ENCODE assay signal across 16 cellular contexts in the genomic region with DNA sequence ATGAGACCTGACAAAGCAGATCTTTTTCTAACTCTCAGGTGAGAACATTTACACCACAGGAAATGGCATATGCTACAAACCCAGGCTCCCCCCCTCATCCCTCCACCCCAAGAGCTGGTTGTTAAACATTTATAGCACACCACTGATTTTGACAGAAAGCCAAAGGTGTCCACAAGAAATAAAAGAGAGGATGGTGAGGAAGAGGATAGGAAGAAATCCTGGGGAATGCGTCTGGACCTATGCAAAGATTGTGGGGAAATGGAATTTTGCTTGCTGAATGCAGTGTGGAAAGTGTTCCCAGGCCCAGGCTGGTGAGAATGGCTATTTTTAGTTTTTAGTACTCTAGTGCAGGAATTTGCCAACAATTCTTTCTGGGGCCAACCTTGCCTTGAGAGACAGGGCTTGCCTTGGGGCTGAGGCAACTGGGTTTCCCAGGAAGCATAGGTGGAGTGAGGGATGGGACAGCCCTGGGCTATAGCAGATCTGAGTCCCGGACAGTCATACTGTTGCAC.
DNase-seq lines count a peak whose midpoint lies in the region; ATAC-seq and TF ChIP-seq lines count a peak whose summit lies in the region.
"Had no signal": no experiment of that assay in that cellular context is flagged by ENCODE, and none has a peak within 500 bp of the region (broad histone marks: within the 10 kb centered on the region; RNA-seq: fewer than 3 reads in every experiment).

No MANE protein-coding gene starts in this region.

- H3K4me3 ChIP-seq in adipocyte (ENCODE audit: low read length) (peak overlapping the region; percentile 5), foreskin fibroblast (ENCODE audit: low read depth in 1 of 2, low read length in 2 of 2) (no peak overlapping the region), subcutaneous abdominal adipose tissue (ENCODE audit: low read depth in 1 of 5, low read length in 5 of 5) (no peak overlapping the region)
- H3K4me3 ChIP-seq: esophagus squamous epithelium had no signal

- no peaks in the 10 kb centered on the region for H3K27me3 Mint-ChIP-seq in activated T-helper 1 cell treated with anti-CD3 and anti-CD28 coated beads, Interleukin-12 subunit alpha, Interleukin-12 subunit beta, Interleukin-2, Interleukin-4 antibody, amounts not matched to agents 30 ng/mL and 10 ng/mL and 1 ng/mL, durations not matched to agents 14 hours and 24 hours and 36 hours (ENCODE audit: insufficient read depth)
- peaks cover 0 to 3% (median 0%) of the 10 kb centered on the region in 3 donors for H3K27me3 Mint-ChIP-seq in immature natural killer cell (ENCODE audit: low read depth in 3 of 3)
- H3K27me3 Mint-ChIP-seq: stimulated activated naive CD8-positive, alpha-beta T cell treated with anti-CD3 and anti-CD28 coated beads, Interleukin-15, Interleukin-2, amounts not matched to agents 100 ng/mL and 50 ng/mL, for 24 hours had no signal

- H3K9me3 ChIP-seq in adipocyte (ENCODE audit: control insufficient read depth, low read length) (no peaks in the 10 kb centered on the region), subcutaneous abdominal adipose tissue (ENCODE audit: control insufficient read depth in 5 of 5, low read length in 5 of 5) (no peaks in the 10 kb centered on the region)
- H3K9me3 ChIP-seq: esophagus squamous epithelium had no signal

- intact Hi-C loops in activated T-helper 1 cell treated with anti-CD3 and anti-CD28 coated beads, Interleukin-12 subunit alpha, Interleukin-12 subunit beta, Interleukin-2, Interleukin-4 antibody, amounts not matched to agents 30 ng/mL and 10 ng/mL and 1 ng/mL, durations not matched to agents 14 hours and 24 hours and 36 hours (cut with micrococcal nuclease), result no loop called here

- no peak overlapping the region for H3K4me3 Mint-ChIP-seq in activated T-helper 1 cell treated with anti-CD3 and anti-CD28 coated beads, Interleukin-12 subunit alpha, Interleukin-12 subunit beta, Interleukin-2, Interleukin-4 antibody, amounts not matched to agents 30 ng/mL and 10 ng/mL and 1 ng/mL, durations not matched to agents 14 hours and 24 hours and 36 hours
- no peak overlapping the region for H3K4me3 Mint-ChIP-seq in immature natural killer cell
- H3K4me3 Mint-ChIP-seq: activated CD8-positive, alpha-beta T cell treated with anti-CD3 and anti-CD28 coated beads, Interleukin-2, amount 10 ng/mL, durations not matched to agents 7 days and 5 days; naive thymus-derived CD4-positive, alpha-beta T cell; stimulated activated naive CD8-positive, alpha-beta T cell treated with anti-CD3 and anti-CD28 coated beads, Interleukin-15, Interleukin-2, amounts not matched to agents 100 ng/mL and 50 ng/mL, for 24 hours had no signal

- no peak overlapping the region for H3K27ac Mint-ChIP-seq in activated T-helper 1 cell treated with anti-CD3 and anti-CD28 coated beads, Interleukin-12 subunit alpha, Interleukin-12 subunit beta, Interleukin-2, Interleukin-4 antibody, amounts not matched to agents 30 ng/mL and 10 ng/mL and 1 ng/mL, durations not matched to agents 14 hours and 24 hours and 36 hours
- H3K27ac Mint-ChIP-seq in immature natural killer cell, result no peak overlapping the region
- H3K27ac Mint-ChIP-seq: activated CD8-positive, alpha-beta T cell treated with anti-CD3 and anti-CD28 coated beads, Interleukin-2, amount 10 ng/mL, durations not matched to agents 7 days and 5 days; naive thymus-derived CD4-positive, alpha-beta T cell; stimulated activated naive CD8-positive, alpha-beta T cell treated with anti-CD3 and anti-CD28 coated beads, Interleukin-15, Interleukin-2, amounts not matched to agents 100 ng/mL and 50 ng/mL, for 24 hours had no signal

- H3K36me3 ChIP-seq in adipocyte (ENCODE audit: control insufficient read depth, insufficient read depth, low read length, severe bottlenecking) (no peaks in the 10 kb centered on the region), subcutaneous abdominal adipose tissue (ENCODE audit: control insufficient read depth in 5 of 5, insufficient read depth in 5 of 5, low read length in 5 of 5) (no peaks in the 10 kb centered on the region)
- H3K36me3 ChIP-seq: esophagus squamous epithelium had no signal

- H3K4me1 Mint-ChIP-seq in activated T-helper 1 cell treated with anti-CD3 and anti-CD28 coated beads, Interleukin-12 subunit alpha, Interleukin-12 subunit beta, Interleukin-2, Interleukin-4 antibody, amounts not matched to agents 30 ng/mL and 10 ng/mL and 1 ng/mL, durations not matched to agents 14 hours and 24 hours and 36 hours (ENCODE audit: low read depth), result no peaks in the 10 kb centered on the region
- no peaks in the 10 kb centered on the region for H3K4me1 Mint-ChIP-seq in immature natural killer cell
- H3K4me1 Mint-ChIP-seq: naive thymus-derived CD4-positive, alpha-beta T cell had no signal

- no peaks in the 10 kb centered on the region for H3K36me3 Mint-ChIP-seq in activated T-helper 1 cell treated with anti-CD3 and anti-CD28 coated beads, Interleukin-12 subunit alpha, Interleukin-12 subunit beta, Interleukin-2, Interleukin-4 antibody, amounts not matched to agents 30 ng/mL and 10 ng/mL and 1 ng/mL, durations not matched to agents 14 hours and 24 hours and 36 hours (ENCODE audit: low read depth)
- H3K36me3 Mint-ChIP-seq in immature natural killer cell, result no peaks in the 10 kb centered on the region
- H3K36me3 Mint-ChIP-seq: naive thymus-derived CD4-positive, alpha-beta T cell had no signal

- H3K4me1 ChIP-seq in adipocyte (ENCODE audit: control insufficient read depth, insufficient read depth, low read length), result peaks cover 55% of the 10 kb centered on the region
- H3K4me1 ChIP-seq in subcutaneous abdominal adipose tissue (ENCODE audit: control insufficient read depth in 5 of 5, insufficient read depth in 5 of 5, low read length in 5 of 5), result peaks cover 7 to 47% (median 36%) of the 10 kb centered on the region in 5 donors
- H3K4me1 ChIP-seq: Caco-2 had no signal

- H3K9me3 Mint-ChIP-seq in activated T-helper 1 cell treated with anti-CD3 and anti-CD28 coated beads, Interleukin-12 subunit alpha, Interleukin-12 subunit beta, Interleukin-2, Interleukin-4 antibody, amounts not matched to agents 30 ng/mL and 10 ng/mL and 1 ng/mL, durations not matched to agents 14 hours and 24 hours and 36 hours, result no peaks in the 10 kb centered on the region
- no peaks in the 10 kb centered on the region for H3K9me3 Mint-ChIP-seq in immature natural killer cell
- H3K9me3 Mint-ChIP-seq: naive thymus-derived CD4-positive, alpha-beta T cell; stimulated activated naive CD8-positive, alpha-beta T cell treated with anti-CD3 and anti-CD28 coated beads, Interleukin-15, Interleukin-2, amounts not matched to agents 100 ng/mL and 50 ng/mL, for 24 hours had no signal

- H3K9ac ChIP-seq in adipocyte (ENCODE audit: low read length) (peak overlapping the region; percentile 49), subcutaneous abdominal adipose tissue (ENCODE audit: low read length in 5 of 5) (no peak overlapping the region)

- DNase-seq in GM04504 (ENCODE audit: low read depth), result peak; percentile 62
- DNase-seq in adipocyte (ENCODE audit: low read depth), result peak; percentile 72
- peak; percentile 31 to 59 for DNase-seq in foreskin fibroblast
- DNase-seq in activated T-helper 1 cell treated with anti-CD3 and anti-CD28 coated beads, Interleukin-12 subunit alpha, Interleukin-12 subunit beta, Interleukin-2, Interleukin-4 antibody, amounts not matched to agents 30 ng/mL and 10 ng/mL and 1 ng/mL, durations not matched to agents 14 hours and 24 hours and 36 hours (ENCODE audit: low spot score), result no peak
- DNase-seq in immature natural killer cell, result no peak
- DNase-seq: activated CD8-positive, alpha-beta T cell treated with anti-CD3 and anti-CD28 coated beads, Interleukin-2, amount 10 ng/mL, durations not matched to agents 7 days and 5 days; activated naive CD4-positive, alpha-beta T cell; Caco-2; esophagus squamous epithelium; naive thymus-derived CD4-positive, alpha-beta T cell; NCI-H1436 treated with DMSO at 0.1 percent for 48 hours; NCI-H524; retina had no signal

- H3K27me3 ChIP-seq in adipocyte (replicated peaks; ENCODE audit: control insufficient read depth, insufficient read depth, low read length), result no peaks in the 10 kb centered on the region
- no peaks in the 10 kb centered on the region for H3K27me3 ChIP-seq in subcutaneous abdominal adipose tissue (ENCODE audit: control insufficient read depth in 5 of 5, insufficient read depth in 4 of 5, low read length in 5 of 5)
- H3K27me3 ChIP-seq: esophagus squamous epithelium had no signal

- H3K27ac ChIP-seq in subcutaneous abdominal adipose tissue (ENCODE audit: low read depth, low read length), result peak overlapping the region; percentile 25

- ATAC-seq in HG03175 (IDR thresholded peaks at IDR 0.05; ENCODE audit: unreplicated experiment), result no peak
- ATAC-seq: activated CD8-positive, alpha-beta T cell treated with anti-CD3 and anti-CD28 coated beads, Interleukin-2, amount 10 ng/mL, durations not matched to agents 7 days and 5 days; naive thymus-derived CD4-positive, alpha-beta T cell had no signal

- TF ChIP-seq CTCF in foreskin fibroblast (IDR thresholded peaks at IDR 0.05; ENCODE audit: low read depth, low read length), result no peak

Comparison
In these comparisons a context has a peak if more than half of its experiments do, and no peak if none do; other contexts are left out.
1. DNase-seq: peak in GM04504 (single experiment), adipocyte (single experiment) and foreskin fibroblast (2 of 2); none in activated T-helper 1 cell treated with anti-CD3 and anti-CD28 coated beads, Interleukin-12 subunit alpha, Interleukin-12 subunit beta, Interleukin-2, Interleukin-4 antibody, amounts not matched to agents 30 ng/mL and 10 ng/mL and 1 ng/mL, durations not matched to agents 14 hours and 24 hours and 36 hours (single experiment) and immature natural killer cell (0 of 3).